18 cellular contexts compared by ENCODE assay signal in genomic region chr3:174221155-174221554, GRCh38.
DNase-seq lines count a peak whose midpoint lies in the region; ATAC-seq, FAIRE-seq and TF ChIP-seq lines count a peak whose summit lies in the region.
"Had no signal": no experiment of that assay in that cellular context is flagged by ENCODE, and none has a peak within 500 bp of the region (broad histone marks: within the 10 kb centered on the region; RNA-seq: fewer than 3 reads in every experiment).

No MANE protein-coding gene starts in this region.

- no peak overlapping the region for H4K8ac ChIP-seq in H1 (ENCODE audit: extremely low read depth, insufficient read depth, low read length)

- H3K9me3 ChIP-seq in breast epithelium (no peaks in the 10 kb centered on the region), H1 (ENCODE audit: insufficient read depth in 2 of 2, low read depth in 1 of 2, low read length in 1 of 2) (no peaks in the 10 kb centered on the region)
- H3K9me3 ChIP-seq: A549, Caco-2 had no signal

- no peak overlapping the region for H3K27ac ChIP-seq in breast epithelium
- H3K27ac ChIP-seq in H1 (ENCODE audit: low read depth, low read length), result no peak overlapping the region
- H3K27ac ChIP-seq: 22Rv1, A549, C4-2B, GM23248 had no signal

- H3K9ac ChIP-seq in H1 (replicated peaks in 1 of 4; ENCODE audit: extremely low read depth in 1 of 4, low read depth in 3 of 4, low read length in 3 of 4), result no peak overlapping the region
- H3K9ac ChIP-seq: GM23248 had no signal

- H3K79me1 ChIP-seq in H1 (ENCODE audit: low read depth, low read length), result no peaks in the 10 kb centered on the region

- CTCF ChIA-PET in H1 (lab: Charles Lee; ENCODE audit: partially characterized antibody), result interaction anchor here (0.6 to 1.7 kb wide), 3 partner anchors 21 to 189 kb away, joined by 3 read pairs; no protein-coding TSS in a partner anchor

- intact Hi-C loops in breast epithelium (cut with DNase I; ENCODE audit: low total_unique reads), result no loop called here

- in situ Hi-C loops in T47D (cut with HindIII; ENCODE audit: low pct_unique_long_range_greater_than_20kb, low sequenced_read_pairs), result no loop called here

- H3K18ac ChIP-seq in H1 (ENCODE audit: extremely low read depth, low read length), result no peak overlapping the region

- peak overlapping the region; percentile 52 for H4K91ac ChIP-seq in H1 (replicated peaks; ENCODE audit: insufficient read length, low read length)

- no peak overlapping the region for H3K23ac ChIP-seq in H1 (ENCODE audit: insufficient read length)

- FAIRE-seq in H1 (lab: Jason Lieb, UNC), result no peak
- FAIRE-seq: A549, D721Med, GM12891, H54 had no signal

- H2BK20ac ChIP-seq in H1 (ENCODE audit: low read length), result peak overlapping the region; percentile 84

- ATAC-seq in esophagus mucosa, result no peak
- ATAC-seq: A549 had no signal

- DNase-seq in NCI-H146 (lab: John Stamatoyannopoulos, UW) (peak; percentile 49), NCI-H146 treated with DMSO at 0.1 percent for 48 hours (lab: John Stamatoyannopoulos, UW; ENCODE audit: unreplicated experiment) (no peak), T47D (ENCODE audit: low read depth in 1 of 2, low spot score in 1 of 2) (peak; percentile 20 to 45), breast epithelium (ENCODE audit: low spot score in 2 of 2) (no peak), H1 (ENCODE audit: low read depth in 1 of 2, low spot score in 2 of 2) (no peak), NCI-H2029 treated with DMSO at 0.1 percent for 48 hours (lab: John Stamatoyannopoulos, UW) (no peak)
- DNase-seq: AML-193; Caco-2; CD4-positive, alpha-beta T cell; GM23248; HCEC 1CT had no signal

- H3K79me2 ChIP-seq in H1 (ENCODE audit: control insufficient read depth in 1 of 2, insufficient read depth in 2 of 2, low read length in 2 of 2), result no peaks in the 10 kb centered on the region

- TF ChIP-seq EP300 in H1 (IDR thresholded peaks at IDR 0.05; ENCODE audit: borderline replicate concordance in 1 of 2, low read depth in 2 of 2, low read length in 2 of 2), result no peak

- H3K4me3 ChIP-seq in breast epithelium (no peak overlapping the region), H1 (ENCODE audit: extremely low read depth in 1 of 4, insufficient read depth in 2 of 4, low read depth in 3 of 4, low read length in 4 of 4) (no peak overlapping the region)
- H3K4me3 ChIP-seq: A549, GM23248 had no signal

- H2BK15ac ChIP-seq in H1 (ENCODE audit: low read length), result no peak overlapping the region

- H3K4me1 ChIP-seq in breast epithelium (no peaks in the 10 kb centered on the region), H1 (replicated peaks in 1 of 4; ENCODE audit: control insufficient read depth in 3 of 4, insufficient read depth in 4 of 4, low read length in 3 of 4) (no peaks in the 10 kb centered on the region)
- H3K4me1 ChIP-seq: A549, Caco-2 had no signal

- H2BK5ac ChIP-seq in H1 (ENCODE audit: low read depth, low read length), result no peak overlapping the region; the same call in 1 of the 2 replicates

- H3K23me2 ChIP-seq in H1 (ENCODE audit: low read depth, low read length), result no peaks in the 10 kb centered on the region

- H4K20me1 ChIP-seq in H1 (replicated peaks in 1 of 2; ENCODE audit: control insufficient read depth in 1 of 2, insufficient read depth in 2 of 2, low read length in 2 of 2), result no peaks in the 10 kb centered on the region

- no peak overlapping the region for H2AK5ac ChIP-seq in H1 (ENCODE audit: low read depth, low read length)

- no peak overlapping the region for H3K56ac ChIP-seq in H1 (replicated peaks; ENCODE audit: insufficient read length, low read depth, low read length)

- TF ChIP-seq RAD21 in H1 (IDR thresholded peaks at IDR 0.05 in 1 of 2, conservative IDR thresholded peaks at IDR 0.05 in 1 of 2; ENCODE audit: low read depth in 2 of 2, low read length in 2 of 2), result no peak

- no peak for TF ChIP-seq POLR2A in breast epithelium (IDR thresholded peaks at IDR 0.05)
- no peak for TF ChIP-seq POLR2A in H1 (IDR thresholded peaks at IDR 0.05; ENCODE audit: control extremely low read depth in 1 of 2, low read depth in 2 of 2, low read length in 2 of 2)

- 66% methylated on average over 2 of the region's 2 CpGs; no CpG with 5 or more reads in 1 of the 2 experiments for WGBS in H1 (ENCODE audit: extremely low coverage in 1 of 2, insufficient coverage in 1 of 2, insufficient read length in 1 of 2, insufficient replicate concordance in 2 of 2, low coverage in 1 of 2, low lambda C conversion rate in 2 of 2, missing lambda C conversion rate in 1 of 2), 2 experiments

- peak overlapping the region; percentile 41; the same call in 1 of the 2 replicates for H2BK12ac ChIP-seq in H1 (ENCODE audit: low read depth, low read length)

- H3K27me3 ChIP-seq in breast epithelium (no peaks in the 10 kb centered on the region), H1 (replicated peaks in 1 of 4; ENCODE audit: control insufficient read depth in 3 of 4, extremely low read depth in 1 of 4, insufficient read depth in 3 of 4, low read length in 3 of 4) (peaks cover 0 to 1% (median 0%) of the 10 kb centered on the region in 4 experiments; a peak in 2 of 7 replicates)

- no peak overlapping the region for H4K5ac ChIP-seq in H1 (ENCODE audit: insufficient read length, low read depth, low read length)

- H3K4me2 ChIP-seq in H1 (ENCODE audit: insufficient read depth in 1 of 2, low read depth in 2 of 2, low read length in 2 of 2), result no peak overlapping the region
- H3K4me2 ChIP-seq: A549 had no signal

- no peak overlapping the region for H2AFZ ChIP-seq in H1 (ENCODE audit: low read length)
- H2AFZ ChIP-seq: GM23248 had no signal

- no peak overlapping the region for H2BK120ac ChIP-seq in H1 (replicated peaks; ENCODE audit: low read depth, low read length)

- no peak overlapping the region for H3K4ac ChIP-seq in H1 (replicated peaks; ENCODE audit: insufficient read length, low read depth, low read length)

- no peak for TF ChIP-seq CTCF in breast epithelium (IDR thresholded peaks at IDR 0.05)
- TF ChIP-seq CTCF in H1 (IDR thresholded peaks at IDR 0.05; ENCODE audit: control extremely low read depth in 1 of 3, insufficient read depth in 1 of 3, low read depth in 1 of 3, low read length in 3 of 3), result no peak

- POLR2A ChIA-PET in H1 (lab: Charles Lee; ENCODE audit: partially characterized antibody), result interaction anchor here (1.5 kb wide), 1 partner anchor 11 kb away, joined by 5 read pairs; no protein-coding TSS in a partner anchor

- no peak overlapping the region for H3K14ac ChIP-seq in H1 (ENCODE audit: insufficient read length)

- H3K36me3 ChIP-seq in breast epithelium (no peaks in the 10 kb centered on the region), H1 (ENCODE audit: control insufficient read depth in 2 of 4, insufficient read depth in 4 of 4, low read length in 3 of 4) (no peaks in the 10 kb centered on the region)

TF ChIP-seq in H1, 55 proteins besides CTCF, POLR2A, EP300 and RAD21 (continues in another document):
- TF ChIP-seq CBX5 (IDR thresholded peaks at IDR 0.05; ENCODE audit: low read depth, low read length) (no peak), CHD1 (IDR thresholded peaks at IDR 0.05; ENCODE audit: low read depth, low read length) (no peak), CEBPB (IDR thresholded peaks at IDR 0.05; ENCODE audit: low read depth, low read length) (no peak), KDM5A (IDR thresholded peaks at IDR 0.05; ENCODE audit: low read length) (no peak), CHD2 (IDR thresholded peaks at IDR 0.05; ENCODE audit: low read length) (no peak), EGR1 (IDR thresholded peaks at IDR 0.05; ENCODE audit: borderline replicate concordance, low read depth, low read length) (no peak), CTBP2 (IDR thresholded peaks at IDR 0.05; ENCODE audit: borderline replicate concordance, insufficient read depth, insufficient read length, low read length) (no peak), GABPA (IDR thresholded peaks at IDR 0.05; ENCODE audit: borderline replicate concordance, insufficient read depth, low read length) (no peak)

Comparison
In these comparisons a context has a peak if more than half of its experiments do, and no peak if none do; other contexts are left out.
1. DNase-seq: peak in NCI-H146 (single experiment) and T47D (2 of 2); none in NCI-H146 treated with DMSO at 0.1 percent for 48 hours (single experiment), breast epithelium (0 of 2), H1 (0 of 2) and NCI-H2029 treated with DMSO at 0.1 percent for 48 hours (single experiment).